In genomic region chr4:185017964-185018772, GRCh38 we compare ENCODE assay signal across 16 cellular contexts. TPM values are rescaled to one million over a fixed set of nuclear protein-coding genes. Genes with fewer than 3 reads are reported as not detected.
DNase-seq lines count a peak whose midpoint lies in the region; ATAC-seq and TF ChIP-seq lines count a peak whose summit lies in the region.
"Had no signal": no experiment of that assay in that cellular context is flagged by ENCODE, and none has a peak within 500 bp of the region (broad histone marks: within the 10 kb centered on the region; RNA-seq: fewer than 3 reads in every experiment).

Gene HELT, plus strand, starts transcription at chr4:185018490. Its CDS starts 439 bp downstream, at chr4:185018929.

- CTCF ChIA-PET in HEK293 (lab: Yijun Ruan, JAX): interaction anchor here (0.6 to 1.2 kb wide), 4 partner anchors 10 to 438 kb away, joined by 3 read pairs; no protein-coding TSS in a partner anchor
- CTCF ChIA-PET in activated CD8-positive, alpha-beta T cell treated with anti-CD3 and anti-CD28 coated beads, Interleukin-2, amount 10 ng/mL, durations not matched to agents 7 days and 5 days (lab: Charles Lee): interaction anchor here (1.5 kb wide), 1 partner anchor 116 kb away, joined by 5 read pairs; no protein-coding TSS in a partner anchor

- peaks cover 2% of the 10 kb centered on the region for H3K36me3 Mint-ChIP-seq in activated CD8-positive, alpha-beta T cell treated with anti-CD3 and anti-CD28 coated beads, Interleukin-2, amount 10 ng/mL, durations not matched to agents 7 days and 5 days (ENCODE audit: low read depth)
- H3K36me3 Mint-ChIP-seq in memory B cell: no peaks in the 10 kb centered on the region
- H3K36me3 Mint-ChIP-seq: immature natural killer cell, naive B cell had no signal

- no peaks in the 10 kb centered on the region for H3K27me3 ChIP-seq in aorta (ENCODE audit: control insufficient read depth in 1 of 2, insufficient read depth in 2 of 2, low read length in 1 of 2)

- in situ Hi-C loops in Caki2 (cut with HindIII; ENCODE audit: low pct_unique_long_range_greater_than_20kb, low sequenced_read_pairs): no loop called here

- intact Hi-C loops in aorta (cut with DNase I): no loop called here

- POLR2A ChIA-PET in HEK293 (lab: Yijun Ruan, JAX): no interaction called here
- POLR2A ChIA-PET in activated CD8-positive, alpha-beta T cell treated with anti-CD3 and anti-CD28 coated beads, Interleukin-2, amount 10 ng/mL, durations not matched to agents 7 days and 5 days (lab: Charles Lee): no interaction called here

- H3K27ac ChIP-seq in HEK293 (ENCODE audit: extremely low read depth, low read depth, low read length) (peak within 1 kb of the TSS; percentile 9; the same call in 1 of the 2 replicates), aorta (ENCODE audit: low read depth in 1 of 2, low read length in 2 of 2) (no peak within 1 kb of the TSS)

- H3K36me3 ChIP-seq in HEK293 (ENCODE audit: control insufficient read depth in 2 of 2, insufficient read depth in 1 of 2, low read length in 2 of 2) (no peaks in the 10 kb centered on the region), aorta (ENCODE audit: control insufficient read depth in 1 of 2, insufficient read depth in 2 of 2, low read length in 1 of 2) (no peaks in the 10 kb centered on the region)
- H3K36me3 ChIP-seq: spleen had no signal

- peaks cover 4% of the 10 kb centered on the region for H3K4me1 ChIP-seq in HEK293 (ENCODE audit: control insufficient read depth, insufficient read depth, low read length)
- no peaks in the 10 kb centered on the region for H3K4me1 ChIP-seq in aorta (ENCODE audit: control insufficient read depth in 1 of 2, insufficient read depth in 2 of 2, low read length in 2 of 2)

- TF ChIP-seq CTCF in HEK293 (tag by site-specific recombination; IDR thresholded peaks at IDR 0.05) (no peak), GM10266 (IDR thresholded peaks at IDR 0.05; ENCODE audit: control insufficient read depth, insufficient read depth, low read depth, missing control alignments) (no peak)

- H3K9me3 ChIP-seq in HEK293 (ENCODE audit: control insufficient read depth, insufficient read depth, low read depth, low read length): no peaks in the 10 kb centered on the region
- no peaks in the 10 kb centered on the region for H3K9me3 ChIP-seq in aorta (ENCODE audit: control insufficient read depth, low read length)
- H3K9me3 ChIP-seq: spleen had no signal

- peak; percentile 8 for DNase-seq in Caki2 (ENCODE audit: low read depth)
- no peak for DNase-seq in activated CD8-positive, alpha-beta T cell treated with anti-CD3 and anti-CD28 coated beads, Interleukin-2, amount 10 ng/mL, durations not matched to agents 7 days and 5 days
- no peak for DNase-seq in memory B cell (ENCODE audit: low spot score in 2 of 2)
- DNase-seq in aorta: no peak
- no peak for DNase-seq in HPDE6-E6E7 (ENCODE audit: extremely low spot score)
- no peak for DNase-seq in GM10266 (ENCODE audit: extremely low spot score)
- DNase-seq: immature natural killer cell; MV-4-11; naive B cell; OCI-M1; spleen; stimulated activated CD8-positive, alpha-beta memory T cell treated with anti-CD3 and anti-CD28 coated beads, Interleukin-4, amount 100 ng/mL, for 48 hours had no signal

- ATAC-seq in activated CD8-positive, alpha-beta T cell treated with anti-CD3 and anti-CD28 coated beads, Interleukin-2, amount 10 ng/mL, durations not matched to agents 7 days and 5 days: no peak
- no peak for ATAC-seq in memory B cell (ENCODE audit: low read depth)
- ATAC-seq in aorta (ENCODE audit: low FRiP score): no peak
- ATAC-seq in HG03460 (IDR thresholded peaks at IDR 0.05; ENCODE audit: unreplicated experiment): no peak
- ATAC-seq: esophagus mucosa had no signal

- peak within 1 kb of the TSS; percentile 8 for H3K4me3 Mint-ChIP-seq in activated CD8-positive, alpha-beta T cell treated with anti-CD3 and anti-CD28 coated beads, Interleukin-2, amount 10 ng/mL, durations not matched to agents 7 days and 5 days
- H3K4me3 Mint-ChIP-seq in memory B cell: peak within 1 kb of the TSS; percentile 24
- H3K4me3 Mint-ChIP-seq: immature natural killer cell had no signal

- H3K9me3 Mint-ChIP-seq in activated CD8-positive, alpha-beta T cell treated with anti-CD3 and anti-CD28 coated beads, Interleukin-2, amount 10 ng/mL, durations not matched to agents 7 days and 5 days (ENCODE audit: insufficient read depth): no peaks in the 10 kb centered on the region
- no peaks in the 10 kb centered on the region for H3K9me3 Mint-ChIP-seq in memory B cell
- H3K9me3 Mint-ChIP-seq: immature natural killer cell, naive B cell had no signal

- peaks cover 89% of the 10 kb centered on the region for H3K27me3 Mint-ChIP-seq in activated CD8-positive, alpha-beta T cell treated with anti-CD3 and anti-CD28 coated beads, Interleukin-2, amount 10 ng/mL, durations not matched to agents 7 days and 5 days (ENCODE audit: low read depth)
- peaks cover 31% of the 10 kb centered on the region for H3K27me3 Mint-ChIP-seq in memory B cell

- H3K27ac Mint-ChIP-seq in activated CD8-positive, alpha-beta T cell treated with anti-CD3 and anti-CD28 coated beads, Interleukin-2, amount 10 ng/mL, durations not matched to agents 7 days and 5 days: no peak within 1 kb of the TSS
- peak within 1 kb of the TSS; percentile 21 for H3K27ac Mint-ChIP-seq in memory B cell
- H3K27ac Mint-ChIP-seq: immature natural killer cell had no signal

- 1 to 2% methylated on average over 58 of the region's 58 CpGs for WGBS in aorta, 2 donors

- peak within 1 kb of the TSS; percentile 38 for H3K4me3 ChIP-seq in HEK293 (ENCODE audit: low read depth, low read length)
- H3K4me3 ChIP-seq in aorta (ENCODE audit: low read length in 2 of 2): no peak within 1 kb of the TSS

- peaks cover 8% of the 10 kb centered on the region for H3K4me1 Mint-ChIP-seq in activated CD8-positive, alpha-beta T cell treated with anti-CD3 and anti-CD28 coated beads, Interleukin-2, amount 10 ng/mL, durations not matched to agents 7 days and 5 days (ENCODE audit: low read depth)
- H3K4me1 Mint-ChIP-seq in memory B cell: peaks cover 15% of the 10 kb centered on the region
- H3K4me1 Mint-ChIP-seq: immature natural killer cell had no signal

TF ChIP-seq in HEK293, 187 proteins besides CTCF, POLR2A, EP300 and RAD21 (continues in another document):
- TF ChIP-seq ZNF747 (tag by site-specific recombination; IDR thresholded peaks at IDR 0.05): no peak
- TF ChIP-seq ZBTB26 (tag by site-specific recombination; optimal IDR thresholded peaks at IDR 0.05): peak; percentile 29
- peak; percentile 73 for TF ChIP-seq ZNF335 (tag by site-specific recombination; conservative IDR thresholded peaks at IDR 0.05)
- TF ChIP-seq, protein P1, sequence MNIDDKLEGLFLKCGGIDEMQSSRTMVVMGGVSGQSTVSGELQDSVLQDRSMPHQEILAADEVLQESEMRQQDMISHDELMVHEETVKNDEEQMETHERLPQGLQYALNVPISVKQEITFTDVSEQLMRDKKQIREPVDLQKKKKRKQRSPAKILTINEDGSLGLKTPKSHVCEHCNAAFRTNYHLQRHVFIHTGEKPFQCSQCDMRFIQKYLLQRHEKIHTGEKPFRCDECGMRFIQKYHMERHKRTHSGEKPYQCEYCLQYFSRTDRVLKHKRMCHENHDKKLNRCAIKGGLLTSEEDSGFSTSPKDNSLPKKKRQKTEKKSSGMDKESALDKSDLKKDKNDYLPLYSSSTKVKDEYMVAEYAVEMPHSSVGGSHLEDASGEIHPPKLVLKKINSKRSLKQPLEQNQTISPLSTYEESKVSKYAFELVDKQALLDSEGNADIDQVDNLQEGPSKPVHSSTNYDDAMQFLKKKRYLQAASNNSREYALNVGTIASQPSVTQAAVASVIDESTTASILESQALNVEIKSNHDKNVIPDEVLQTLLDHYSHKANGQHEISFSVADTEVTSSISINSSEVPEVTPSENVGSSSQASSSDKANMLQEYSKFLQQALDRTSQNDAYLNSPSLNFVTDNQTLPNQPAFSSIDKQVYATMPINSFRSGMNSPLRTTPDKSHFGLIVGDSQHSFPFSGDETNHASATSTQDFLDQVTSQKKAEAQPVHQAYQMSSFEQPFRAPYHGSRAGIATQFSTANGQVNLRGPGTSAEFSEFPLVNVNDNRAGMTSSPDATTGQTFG (tag by site-specific recombination; IDR thresholded peaks at IDR 0.05; ENCODE audit: borderline replicate concordance): no peak
- TF ChIP-seq ZNF548 (tag by site-specific recombination; IDR thresholded peaks at IDR 0.05): no peak
- peak; percentile 29 for TF ChIP-seq SETDB1 (IDR thresholded peaks at IDR 0.05; ENCODE audit: insufficient read length, low read length)
- TF ChIP-seq, protein P2, sequence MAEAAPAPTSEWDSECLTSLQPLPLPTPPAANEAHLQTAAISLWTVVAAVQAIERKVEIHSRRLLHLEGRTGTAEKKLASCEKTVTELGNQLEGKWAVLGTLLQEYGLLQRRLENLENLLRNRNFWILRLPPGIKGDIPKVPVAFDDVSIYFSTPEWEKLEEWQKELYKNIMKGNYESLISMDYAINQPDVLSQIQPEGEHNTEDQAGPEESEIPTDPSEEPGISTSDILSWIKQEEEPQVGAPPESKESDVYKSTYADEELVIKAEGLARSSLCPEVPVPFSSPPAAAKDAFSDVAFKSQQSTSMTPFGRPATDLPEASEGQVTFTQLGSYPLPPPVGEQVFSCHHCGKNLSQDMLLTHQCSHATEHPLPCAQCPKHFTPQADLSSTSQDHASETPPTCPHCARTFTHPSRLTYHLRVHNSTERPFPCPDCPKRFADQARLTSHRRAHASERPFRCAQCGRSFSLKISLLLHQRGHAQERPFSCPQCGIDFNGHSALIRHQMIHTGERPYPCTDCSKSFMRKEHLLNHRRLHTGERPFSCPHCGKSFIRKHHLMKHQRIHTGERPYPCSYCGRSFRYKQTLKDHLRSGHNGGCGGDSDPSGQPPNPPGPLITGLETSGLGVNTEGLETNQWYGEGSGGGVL (tag by site-specific recombination; IDR thresholded peaks at IDR 0.05): peak; percentile 68
- TF ChIP-seq ZNF266 (tag by site-specific recombination; IDR thresholded peaks at IDR 0.05; ENCODE audit: low read depth): no peak
- peak; percentile 88 for TF ChIP-seq ZBTB8A (tag by site-specific recombination; IDR thresholded peaks at IDR 0.05)
- no peak for TF ChIP-seq ZNF785 (tag by site-specific recombination; IDR thresholded peaks at IDR 0.05)
- no peak for TF ChIP-seq ZNF654 (tag by site-specific recombination; IDR thresholded peaks at IDR 0.05; ENCODE audit: low read depth)

RNA-seq across cellular contexts. Expression of gene HELT, which starts in this region (rescaled TPM):
- not detected in 2 replicates for total RNA-seq in Caki2 (2014; rRNA removed; shearing (Covaris generic); ENCODE audit: low replicate concordance)
- not detected for total RNA-seq in activated CD8-positive, alpha-beta T cell treated with anti-CD3 and anti-CD28 coated beads, Interleukin-2, amount 10 ng/mL, durations not matched to agents 7 days and 5 days
- not detected for total RNA-seq in aorta
- not detected for polyA plus RNA-seq in aorta
- total RNA-seq: bronchial epithelial cell, esophagus mucosa, spleen had no signal
- polyA plus RNA-seq: immature natural killer cell had no signal

Comparison
In these comparisons a context has a peak if more than half of its experiments do, and no peak if none do; other contexts are left out.
1. Peak in DNase-seq in Caki2; RNA of the gene not detected or under 1 TPM.